In the genomic region with DNA sequence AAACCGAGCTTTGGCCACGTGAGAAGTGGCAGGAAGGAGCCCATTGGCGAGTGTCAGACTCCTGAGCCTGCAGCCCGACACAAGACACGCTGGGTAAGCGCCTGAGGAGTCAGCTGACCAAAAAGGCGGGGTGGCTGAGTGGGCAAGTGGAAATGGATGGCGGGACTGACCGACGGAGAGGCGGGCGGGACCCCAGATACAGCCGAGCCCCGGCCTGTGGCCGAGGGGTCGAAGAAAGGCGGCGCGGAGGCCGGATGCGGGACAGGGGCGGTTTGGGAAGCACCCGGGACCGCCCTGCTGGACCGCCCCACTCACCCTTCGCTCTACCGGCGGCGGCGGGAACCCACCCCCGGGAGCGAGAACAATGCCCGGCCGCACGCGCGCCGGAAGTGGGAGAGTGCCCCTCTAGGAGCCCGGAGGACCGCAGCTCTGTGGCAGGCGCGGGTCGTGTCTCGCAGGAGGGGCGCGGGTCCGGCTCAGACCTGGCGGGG, we compare ENCODE assay signal across 8 cellular contexts. TPM values are rescaled to one million over a fixed set of nuclear protein-coding genes. Genes with fewer than 3 reads are reported as not detected.
DNase-seq lines count a peak whose midpoint lies in the region; ATAC-seq lines count a peak whose summit lies in the region.

No MANE protein-coding gene starts in this region.

- peaks cover 35% of the 10 kb centered on the region for H3K36me3 Mint-ChIP-seq in dendritic cell treated with granulocyte-macrophage colony-stimulating factor and Interleukin-4, amounts not matched to agents 40 ng/mL and 50 ng/mL, for 4 days (ENCODE audit: low read depth)

- H3K27me3 Mint-ChIP-seq in dendritic cell treated with granulocyte-macrophage colony-stimulating factor and Interleukin-4, amounts not matched to agents 40 ng/mL and 50 ng/mL, for 4 days, result peaks cover 4% of the 10 kb centered on the region

- peaks cover 20% of the 10 kb centered on the region for H3K36me3 ChIP-seq in KOPT-K1 (ENCODE audit: insufficient read depth, low read length)

- intact Hi-C loops in dendritic cell treated with granulocyte-macrophage colony-stimulating factor and Interleukin-4, amounts not matched to agents 40 ng/mL and 50 ng/mL, for 4 days (cut with micrococcal nuclease), result no loop called here

- H3K27ac ChIP-seq in KOPT-K1 (ENCODE audit: low read depth, low read length, poor library complexity, severe bottlenecking), result peak overlapping the region; percentile 49

- H3K9me3 Mint-ChIP-seq in dendritic cell treated with granulocyte-macrophage colony-stimulating factor and Interleukin-4, amounts not matched to agents 40 ng/mL and 50 ng/mL, for 4 days, result peaks cover 30% of the 10 kb centered on the region

- peak; percentile 54 to 58 for DNase-seq in activated CD4-positive, alpha-beta T cell treated with anti-CD3 and anti-CD28 coated beads, Interleukin-2, amount 50 U/mL, for 4 hours
- DNase-seq in lung microvascular endothelial cell (ENCODE audit: low read depth in 2 of 2) (peak; percentile 58 to 82), Kasumi-1 (lab: John Stamatoyannopoulos, UW) (no peak), NCI-H526 treated with DMSO at 0.1 percent for 48 hours (lab: John Stamatoyannopoulos, UW) (no peak)
- DNase-seq in stimulated activated CD8-positive, alpha-beta memory T cell treated with anti-CD3 and anti-CD28 coated beads, Interleukin-15, amount 100 ng/mL, for 48 hours (ENCODE audit: low read depth in 2 of 2), result peak; percentile 38 to 50

- H3K9me3 ChIP-seq in KOPT-K1 (ENCODE audit: insufficient read depth, low read length, poor library complexity, severe bottlenecking), result peaks cover 28% of the 10 kb centered on the region

- H3K27ac Mint-ChIP-seq in dendritic cell treated with granulocyte-macrophage colony-stimulating factor and Interleukin-4, amounts not matched to agents 40 ng/mL and 50 ng/mL, for 4 days, result peak overlapping the region; percentile 89

- H3K4me3 Mint-ChIP-seq in dendritic cell treated with granulocyte-macrophage colony-stimulating factor and Interleukin-4, amounts not matched to agents 40 ng/mL and 50 ng/mL, for 4 days, result peak overlapping the region; percentile 88

- H3K4me1 Mint-ChIP-seq in dendritic cell treated with granulocyte-macrophage colony-stimulating factor and Interleukin-4, amounts not matched to agents 40 ng/mL and 50 ng/mL, for 4 days (ENCODE audit: low read depth), result peaks cover 24% of the 10 kb centered on the region

- peak; percentile 72 for ATAC-seq in GM19035 (IDR thresholded peaks at IDR 0.05; ENCODE audit: unreplicated experiment)

RNA-seq across cellular contexts. Expression of a gene that starts 22.8 kb away (rescaled TPM):
- total RNA-seq in lung microvascular endothelial cell, result 5.2 and 6.9 TPM in 2 replicates

RNA-seq across cellular contexts. Expression of a gene that starts 26.4 kb away (rescaled TPM):
- 4.6 and 10.3 TPM in 2 replicates for total RNA-seq in lung microvascular endothelial cell

Comparison
In these comparisons a context has a peak if more than half of its experiments do, and no peak if none do; other contexts are left out.
1. DNase-seq: peak in activated CD4-positive, alpha-beta T cell treated with anti-CD3 and anti-CD28 coated beads, Interleukin-2, amount 50 U/mL, for 4 hours (2 of 2), lung microvascular endothelial cell (2 of 2) and stimulated activated CD8-positive, alpha-beta memory T cell treated with anti-CD3 and anti-CD28 coated beads, Interleukin-15, amount 100 ng/mL, for 48 hours (2 of 2); none in Kasumi-1 (0 of 2) and NCI-H526 treated with DMSO at 0.1 percent for 48 hours (single experiment).